Comparison of ENCODE assay signal across 14 cellular contexts in the genomic region with DNA sequence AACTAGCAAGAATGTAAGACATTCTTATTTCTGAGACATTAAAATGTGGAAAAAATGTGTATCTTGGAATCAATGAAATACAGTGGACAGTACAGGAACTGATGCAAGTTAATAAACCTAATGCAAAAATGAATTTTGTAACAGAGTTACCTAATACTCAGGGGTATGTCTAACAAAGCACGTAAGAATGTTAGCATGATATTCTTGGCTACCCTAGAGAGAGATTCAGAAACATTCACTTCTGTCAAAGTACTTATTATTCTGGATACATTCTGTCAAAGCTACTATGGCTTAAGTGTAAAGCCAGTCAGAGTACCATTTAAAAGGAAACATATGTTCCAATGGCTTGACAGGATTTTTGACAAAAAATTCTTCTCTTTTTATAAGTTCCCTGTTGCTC.
"Had no signal": no experiment of that assay in that cellular context is flagged by ENCODE, and none has a peak within 500 bp of the region (broad histone marks: within the 10 kb centered on the region; RNA-seq: fewer than 3 reads in every experiment).

No MANE protein-coding gene starts in this region.

- H3K9me3 ChIP-seq: ascending aorta, pancreas, thyroid gland had no signal

- H3K4me3 Mint-ChIP-seq: activated CD4-positive, alpha-beta memory T cell treated with anti-CD3 and anti-CD28 coated beads for 36 hours; activated naive CD8-positive, alpha-beta T cell treated with anti-CD3 and anti-CD28 coated beads, Interleukin-2, amount 10 ng/mL, durations not matched to agents 7 days and 5 days; stimulated activated naive CD8-positive, alpha-beta T cell treated with anti-CD3 and anti-CD28 coated beads, Interleukin-15, Interleukin-2, amounts not matched to agents 100 ng/mL and 50 ng/mL, for 24 hours had no signal

- FAIRE-seq: pancreas, urothelium cell line had no signal

- H3K4me1 Mint-ChIP-seq: activated naive CD8-positive, alpha-beta T cell treated with anti-CD3 and anti-CD28 coated beads, Interleukin-2, amount 10 ng/mL, durations not matched to agents 7 days and 5 days had no signal

- H3K4me1 ChIP-seq: ascending aorta, pancreas, thyroid gland had no signal

- H3K4me2 ChIP-seq: hepatocyte had no signal

- H3K79me2 ChIP-seq: hepatocyte had no signal

- H3K4me3 ChIP-seq: ascending aorta, hepatocyte, pancreas, thyroid gland had no signal

- H2AFZ ChIP-seq: hepatocyte had no signal

- H3K27ac Mint-ChIP-seq: activated CD4-positive, alpha-beta memory T cell treated with anti-CD3 and anti-CD28 coated beads for 36 hours; activated naive CD8-positive, alpha-beta T cell treated with anti-CD3 and anti-CD28 coated beads, Interleukin-2, amount 10 ng/mL, durations not matched to agents 7 days and 5 days; stimulated activated naive CD8-positive, alpha-beta T cell treated with anti-CD3 and anti-CD28 coated beads, Interleukin-15, Interleukin-2, amounts not matched to agents 100 ng/mL and 50 ng/mL, for 24 hours had no signal

- ATAC-seq: esophagus mucosa, pancreas had no signal

- H3K27ac ChIP-seq: hepatocyte, pancreas, thyroid gland had no signal

- DNase-seq: activated CD4-positive, alpha-beta memory T cell treated with anti-CD3 and anti-CD28 coated beads for 36 hours; activated CD4-positive, CD25-positive, alpha-beta regulatory T cell treated with anti-CD3 and anti-CD28 coated beads, Interleukin-2, amount 50 U/mL, for 72 hours; activated naive CD8-positive, alpha-beta T cell treated with anti-CD3 and anti-CD28 coated beads, Interleukin-2, amount 10 ng/mL, durations not matched to agents 7 days and 5 days; central memory CD4-positive, alpha-beta T cell; dermis blood vessel endothelial cell; pancreas; stimulated activated CD4-positive, alpha-beta T cell treated with anti-CD3 and anti-CD28 coated beads, Interleukin-15, amount 100 ng/mL, for 24 hours; stimulated activated CD4-positive, alpha-beta T cell treated with anti-CD3 and anti-CD28 coated beads, Interleukin-4, amount 100 ng/mL, for 24 hours; thyroid gland had no signal

- H3K27me3 Mint-ChIP-seq: activated CD4-positive, alpha-beta memory T cell treated with anti-CD3 and anti-CD28 coated beads for 36 hours; activated naive CD8-positive, alpha-beta T cell treated with anti-CD3 and anti-CD28 coated beads, Interleukin-2, amount 10 ng/mL, durations not matched to agents 7 days and 5 days; stimulated activated naive CD8-positive, alpha-beta T cell treated with anti-CD3 and anti-CD28 coated beads, Interleukin-15, Interleukin-2, amounts not matched to agents 100 ng/mL and 50 ng/mL, for 24 hours had no signal

- H3K27me3 ChIP-seq: ascending aorta, hepatocyte, pancreas, thyroid gland had no signal
